8 cellular contexts compared by ENCODE assay signal in genomic region chr9:99059074-99059894, GRCh38. TPM values are rescaled to one million over a fixed set of nuclear protein-coding genes. Genes with fewer than 3 reads are reported as not detected.
DNase-seq lines count a peak whose midpoint lies in the region; ATAC-seq and TF ChIP-seq lines count a peak whose summit lies in the region.

No MANE protein-coding gene starts in this region.

- CTCF ChIA-PET in Calu3 (lab: Charles Lee), result interaction anchor here (0.5 kb wide), 1 partner anchor 10 kb away, joined by 3 read pairs; no protein-coding TSS in a partner anchor

- BruUV-seq in Calu3 (replicated peaks; lab: Mats Ljungman, UMichigan), result no TSS peak

- H3K9me3 Mint-ChIP-seq in CD14-positive monocyte, result peaks cover 0 to 2% (median 0%) of the 10 kb centered on the region in 7 donors
- peaks cover 3% of the 10 kb centered on the region for H3K9me3 Mint-ChIP-seq in activated T-helper 1 cell treated with anti-CD3 and anti-CD28 coated beads, Interleukin-12 subunit alpha, Interleukin-12 subunit beta, Interleukin-2, Interleukin-4 antibody, amounts not matched to agents 30 ng/mL and 10 ng/mL and 1 ng/mL, durations not matched to agents 14 hours and 24 hours and 36 hours
- no peaks in the 10 kb centered on the region for H3K9me3 Mint-ChIP-seq in naive thymus-derived CD8-positive, alpha-beta T cell
- H3K9me3 Mint-ChIP-seq in Calu3 (ENCODE audit: low read depth, unreplicated experiment), result peaks cover 2% of the 10 kb centered on the region

- TF ChIP-seq CTCF in CD14-positive monocyte (IDR thresholded peaks at IDR 0.05) (no peak), Calu3 (IDR thresholded peaks at IDR 0.05; ENCODE audit: unreplicated experiment) (no peak)

- ATAC-seq in GM19372 (IDR thresholded peaks at IDR 0.05; ENCODE audit: low read depth, unreplicated experiment) (peak; percentile 65), HG03520 (IDR thresholded peaks at IDR 0.05; ENCODE audit: unreplicated experiment) (peak; percentile 68), GM19324 (IDR thresholded peaks at IDR 0.05; ENCODE audit: low FRiP score, unreplicated experiment) (no peak)
- ATAC-seq in naive thymus-derived CD8-positive, alpha-beta T cell, result peak; percentile 52 to 60

- intact Hi-C loops in CD14-positive monocyte (cut with micrococcal nuclease), result loop anchor here (2.0 to 10.0 kb wide), 3 partner anchors 20 to 54 kb away; partner anchors contain the start of gene TGFBR1 (in 2 of the 2)
- intact Hi-C loops in activated T-helper 1 cell treated with anti-CD3 and anti-CD28 coated beads, Interleukin-12 subunit alpha, Interleukin-12 subunit beta, Interleukin-2, Interleukin-4 antibody, amounts not matched to agents 30 ng/mL and 10 ng/mL and 1 ng/mL, durations not matched to agents 14 hours and 24 hours and 36 hours (cut with micrococcal nuclease), result loop anchor here (2.0 to 5.0 kb wide), 4 partner anchors 14 to 753 kb away; no protein-coding TSS in a partner anchor
- intact Hi-C loops in Calu3 (cut with micrococcal nuclease; ENCODE audit: unreplicated experiment), result no loop called here

- H3K27me3 Mint-ChIP-seq in CD14-positive monocyte (ENCODE audit: low read depth in 3 of 3), result peaks cover 19 to 27% (median 26%) of the 10 kb centered on the region in 3 donors
- no peaks in the 10 kb centered on the region for H3K27me3 Mint-ChIP-seq in activated T-helper 1 cell treated with anti-CD3 and anti-CD28 coated beads, Interleukin-12 subunit alpha, Interleukin-12 subunit beta, Interleukin-2, Interleukin-4 antibody, amounts not matched to agents 30 ng/mL and 10 ng/mL and 1 ng/mL, durations not matched to agents 14 hours and 24 hours and 36 hours (ENCODE audit: insufficient read depth)
- peaks cover 0 to 4% (median 0%) of the 10 kb centered on the region in 5 donors for H3K27me3 Mint-ChIP-seq in naive thymus-derived CD8-positive, alpha-beta T cell
- H3K27me3 Mint-ChIP-seq in Calu3 (ENCODE audit: unreplicated experiment), result peaks cover 68% of the 10 kb centered on the region

- H3K36me3 Mint-ChIP-seq in CD14-positive monocyte (peaks cover 8 to 18% of the 10 kb centered on the region in 2 donors), Calu3 (ENCODE audit: insufficient read depth, unreplicated experiment) (no peaks in the 10 kb centered on the region)
- peaks cover 19% of the 10 kb centered on the region for H3K36me3 Mint-ChIP-seq in activated T-helper 1 cell treated with anti-CD3 and anti-CD28 coated beads, Interleukin-12 subunit alpha, Interleukin-12 subunit beta, Interleukin-2, Interleukin-4 antibody, amounts not matched to agents 30 ng/mL and 10 ng/mL and 1 ng/mL, durations not matched to agents 14 hours and 24 hours and 36 hours (ENCODE audit: low read depth)
- H3K36me3 Mint-ChIP-seq in naive thymus-derived CD8-positive, alpha-beta T cell, result no peaks in the 10 kb centered on the region

- POLR2A ChIA-PET in naive thymus-derived CD8-positive, alpha-beta T cell (lab: Charles Lee), result interaction anchor here (0.8 to 3.1 kb wide), 12 partner anchors 7 to 81 kb away, joined by 3 to 26 read pairs (median 7); partner anchors contain the start of gene TGFBR1

- H3K4me1 Mint-ChIP-seq in CD14-positive monocyte (peaks cover 51% of the 10 kb centered on the region), Calu3 (ENCODE audit: low read depth, unreplicated experiment) (no peaks in the 10 kb centered on the region)
- H3K4me1 Mint-ChIP-seq in activated T-helper 1 cell treated with anti-CD3 and anti-CD28 coated beads, Interleukin-12 subunit alpha, Interleukin-12 subunit beta, Interleukin-2, Interleukin-4 antibody, amounts not matched to agents 30 ng/mL and 10 ng/mL and 1 ng/mL, durations not matched to agents 14 hours and 24 hours and 36 hours (ENCODE audit: low read depth), result peaks cover 72% of the 10 kb centered on the region
- H3K4me1 Mint-ChIP-seq in naive thymus-derived CD8-positive, alpha-beta T cell, result peaks cover 40 to 83% (median 77%) of the 10 kb centered on the region in 4 donors

- H3K27ac Mint-ChIP-seq in CD14-positive monocyte (peak overlapping the region; percentile 96 to 99 (median 98)), Calu3 (ENCODE audit: unreplicated experiment) (no peak overlapping the region)
- H3K27ac Mint-ChIP-seq in activated T-helper 1 cell treated with anti-CD3 and anti-CD28 coated beads, Interleukin-12 subunit alpha, Interleukin-12 subunit beta, Interleukin-2, Interleukin-4 antibody, amounts not matched to agents 30 ng/mL and 10 ng/mL and 1 ng/mL, durations not matched to agents 14 hours and 24 hours and 36 hours, result peak overlapping the region; percentile 92
- peak overlapping the region; percentile 57 to 86 (median 68) for H3K27ac Mint-ChIP-seq in naive thymus-derived CD8-positive, alpha-beta T cell

- DNase-seq in CD14-positive monocyte (ENCODE audit: low spot score) (peak; percentile 85), Calu3 (no peak), hepatic stellate cell (ENCODE audit: low spot score) (no peak)
- no peak for DNase-seq in activated T-helper 1 cell treated with anti-CD3 and anti-CD28 coated beads, Interleukin-12 subunit alpha, Interleukin-12 subunit beta, Interleukin-2, Interleukin-4 antibody, amounts not matched to agents 30 ng/mL and 10 ng/mL and 1 ng/mL, durations not matched to agents 14 hours and 24 hours and 36 hours (ENCODE audit: low spot score)
- peak in 4 of 10 donors; percentile 28 to 43 (median 37) for DNase-seq in naive thymus-derived CD8-positive, alpha-beta T cell

- peak overlapping the region; percentile 39 to 81 for H3K4me3 Mint-ChIP-seq in CD14-positive monocyte
- H3K4me3 Mint-ChIP-seq in activated T-helper 1 cell treated with anti-CD3 and anti-CD28 coated beads, Interleukin-12 subunit alpha, Interleukin-12 subunit beta, Interleukin-2, Interleukin-4 antibody, amounts not matched to agents 30 ng/mL and 10 ng/mL and 1 ng/mL, durations not matched to agents 14 hours and 24 hours and 36 hours, result peak overlapping the region; percentile 41
- H3K4me3 Mint-ChIP-seq in naive thymus-derived CD8-positive, alpha-beta T cell, result peak overlapping the region; percentile 76 to 95 (median 88)
- no peak overlapping the region for H3K4me3 Mint-ChIP-seq in Calu3 (ENCODE audit: low read depth, unreplicated experiment)

RNA-seq across cellular contexts. Expression of gene TGFBR1, which starts 45.6 kb away (rescaled TPM):
- 10 to 100 TPM; 25.0 to 26.8 TPM for polyA plus RNA-seq in CD14-positive monocyte
- 38.5 and 42.6 TPM in 2 replicates for total RNA-seq in activated T-helper 1 cell treated with anti-CD3 and anti-CD28 coated beads, Interleukin-12 subunit alpha, Interleukin-12 subunit beta, Interleukin-2, Interleukin-4 antibody, amounts not matched to agents 30 ng/mL and 10 ng/mL and 1 ng/mL, durations not matched to agents 14 hours and 24 hours and 36 hours
- total RNA-seq in naive thymus-derived CD8-positive, alpha-beta T cell, result 10 to 100 TPM; 43.6 to 45.3 TPM
- 10 to 100 TPM; 19.2 to 23.6 (median 22.3) TPM for polyA plus RNA-seq in naive thymus-derived CD8-positive, alpha-beta T cell
- total RNA-seq in Calu3 (2022), result 19.4 and 22.6 TPM in 2 replicates
